In genomic region chr18:27263369-27263768, GRCh38 we compare ENCODE assay signal across 8 cellular contexts.
"Had no signal": no experiment of that assay in that cellular context is flagged by ENCODE, and none has a peak within 500 bp of the region (broad histone marks: within the 10 kb centered on the region; RNA-seq: fewer than 3 reads in every experiment).

No MANE protein-coding gene starts in this region.

- ATAC-seq: HepG2, K562 had no signal

- H3K9ac ChIP-seq: KMS-11 had no signal

- H3K4me2 ChIP-seq: KMS-11 had no signal

- DNase-seq: IMR-90, KBM-7, KG1 had no signal

- H3K27ac ChIP-seq: HL-60, KMS-11 had no signal

- FAIRE-seq: HepG2, HTR-8/SVneo, K562 had no signal

- H3K4me3 ChIP-seq: K562 had no signal
